Comparison of ENCODE assay signal across 1 cellular context in the genomic region with DNA sequence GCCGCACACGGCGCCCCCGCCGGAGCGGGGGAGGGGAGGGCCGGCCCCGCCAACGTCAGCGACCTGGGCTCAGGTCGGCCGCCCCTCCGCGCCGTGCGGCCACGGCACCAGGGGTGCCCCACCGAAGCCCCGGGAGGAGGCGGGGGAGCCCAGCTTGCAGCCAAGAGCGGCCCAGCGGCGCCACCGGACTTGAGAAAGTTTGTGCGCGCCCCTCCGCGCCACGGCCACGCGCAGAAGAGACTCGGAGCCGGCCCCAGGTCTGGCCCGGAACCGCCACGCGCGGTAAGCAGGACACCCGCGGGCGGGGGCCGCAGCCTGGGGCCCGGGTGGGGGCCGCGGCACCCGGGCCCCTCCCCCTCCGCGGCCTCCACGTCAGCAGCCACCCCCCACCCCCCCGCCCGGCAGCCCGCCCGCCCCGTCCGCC.
A peak's percentile ranks its signal among the peaks of the same experiment; 100 is the strongest.
TF ChIP-seq lines count a peak whose summit lies in the region.

No MANE protein-coding gene starts in this region.

TF ChIP-seq in HepG2, 621 proteins besides CTCF, POLR2A, EP300 and RAD21 (continues in another document):
- TF ChIP-seq ZNF17 (CRISPR knock-in tag; IDR thresholded peaks at IDR 0.05): no peak
- peak; percentile 39; the same call in 1 of the 2 replicates for TF ChIP-seq ZNF773 (CRISPR knock-in tag; IDR thresholded peaks at IDR 0.05; ENCODE audit: borderline replicate concordance)
- TF ChIP-seq ZNF256 (CRISPR knock-in tag; conservative IDR thresholded peaks at IDR 0.05): no peak
- TF ChIP-seq SRY (CRISPR knock-in tag; IDR thresholded peaks at IDR 0.05): peak; percentile 86; the same call in 1 of the 2 replicates
- no peak for TF ChIP-seq ZNF44 (CRISPR knock-in tag; IDR thresholded peaks at IDR 0.05)
- peak; percentile 56; the same call in 1 of the 2 replicates for TF ChIP-seq KAT7 (CRISPR knock-in tag; IDR thresholded peaks at IDR 0.05; ENCODE audit: borderline replicate concordance)
- TF ChIP-seq SOX13 (IDR thresholded peaks at IDR 0.05): no peak
- no peak for TF ChIP-seq SOX13 (CRISPR knock-in tag; conservative IDR thresholded peaks at IDR 0.05 in 1 of 2, IDR thresholded peaks at IDR 0.05 in 1 of 2)
- no peak for TF ChIP-seq CAMTA2 (CRISPR knock-in tag; IDR thresholded peaks at IDR 0.05; ENCODE audit: borderline replicate concordance)
- no peak for TF ChIP-seq KAT8 (CRISPR knock-in tag; IDR thresholded peaks at IDR 0.05)
- no peak for TF ChIP-seq ZNF839 (CRISPR knock-in tag; IDR thresholded peaks at IDR 0.05; ENCODE audit: borderline replicate concordance)
- TF ChIP-seq SATB2 (CRISPR knock-in tag; IDR thresholded peaks at IDR 0.05): no peak
- TF ChIP-seq, protein P1, sequence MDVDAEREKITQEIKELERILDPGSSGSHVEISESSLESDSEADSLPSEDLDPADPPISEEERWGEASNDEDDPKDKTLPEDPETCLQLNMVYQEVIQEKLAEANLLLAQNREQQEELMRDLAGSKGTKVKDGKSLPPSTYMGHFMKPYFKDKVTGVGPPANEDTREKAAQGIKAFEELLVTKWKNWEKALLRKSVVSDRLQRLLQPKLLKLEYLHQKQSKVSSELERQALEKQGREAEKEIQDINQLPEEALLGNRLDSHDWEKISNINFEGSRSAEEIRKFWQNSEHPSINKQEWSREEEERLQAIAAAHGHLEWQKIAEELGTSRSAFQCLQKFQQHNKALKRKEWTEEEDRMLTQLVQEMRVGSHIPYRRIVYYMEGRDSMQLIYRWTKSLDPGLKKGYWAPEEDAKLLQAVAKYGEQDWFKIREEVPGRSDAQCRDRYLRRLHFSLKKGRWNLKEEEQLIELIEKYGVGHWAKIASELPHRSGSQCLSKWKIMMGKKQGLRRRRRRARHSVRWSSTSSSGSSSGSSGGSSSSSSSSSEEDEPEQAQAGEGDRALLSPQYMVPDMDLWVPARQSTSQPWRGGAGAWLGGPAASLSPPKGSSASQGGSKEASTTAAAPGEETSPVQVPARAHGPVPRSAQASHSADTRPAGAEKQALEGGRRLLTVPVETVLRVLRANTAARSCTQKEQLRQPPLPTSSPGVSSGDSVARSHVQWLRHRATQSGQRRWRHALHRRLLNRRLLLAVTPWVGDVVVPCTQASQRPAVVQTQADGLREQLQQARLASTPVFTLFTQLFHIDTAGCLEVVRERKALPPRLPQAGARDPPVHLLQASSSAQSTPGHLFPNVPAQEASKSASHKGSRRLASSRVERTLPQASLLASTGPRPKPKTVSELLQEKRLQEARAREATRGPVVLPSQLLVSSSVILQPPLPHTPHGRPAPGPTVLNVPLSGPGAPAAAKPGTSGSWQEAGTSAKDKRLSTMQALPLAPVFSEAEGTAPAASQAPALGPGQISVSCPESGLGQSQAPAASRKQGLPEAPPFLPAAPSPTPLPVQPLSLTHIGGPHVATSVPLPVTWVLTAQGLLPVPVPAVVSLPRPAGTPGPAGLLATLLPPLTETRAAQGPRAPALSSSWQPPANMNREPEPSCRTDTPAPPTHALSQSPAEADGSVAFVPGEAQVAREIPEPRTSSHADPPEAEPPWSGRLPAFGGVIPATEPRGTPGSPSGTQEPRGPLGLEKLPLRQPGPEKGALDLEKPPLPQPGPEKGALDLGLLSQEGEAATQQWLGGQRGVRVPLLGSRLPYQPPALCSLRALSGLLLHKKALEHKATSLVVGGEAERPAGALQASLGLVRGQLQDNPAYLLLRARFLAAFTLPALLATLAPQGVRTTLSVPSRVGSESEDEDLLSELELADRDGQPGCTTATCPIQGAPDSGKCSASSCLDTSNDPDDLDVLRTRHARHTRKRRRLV (CRISPR knock-in tag; IDR thresholded peaks at IDR 0.05): no peak
- peak; percentile 49 for TF ChIP-seq PHF8 (CRISPR knock-in tag; IDR thresholded peaks at IDR 0.05)
- TF ChIP-seq, protein P2, sequence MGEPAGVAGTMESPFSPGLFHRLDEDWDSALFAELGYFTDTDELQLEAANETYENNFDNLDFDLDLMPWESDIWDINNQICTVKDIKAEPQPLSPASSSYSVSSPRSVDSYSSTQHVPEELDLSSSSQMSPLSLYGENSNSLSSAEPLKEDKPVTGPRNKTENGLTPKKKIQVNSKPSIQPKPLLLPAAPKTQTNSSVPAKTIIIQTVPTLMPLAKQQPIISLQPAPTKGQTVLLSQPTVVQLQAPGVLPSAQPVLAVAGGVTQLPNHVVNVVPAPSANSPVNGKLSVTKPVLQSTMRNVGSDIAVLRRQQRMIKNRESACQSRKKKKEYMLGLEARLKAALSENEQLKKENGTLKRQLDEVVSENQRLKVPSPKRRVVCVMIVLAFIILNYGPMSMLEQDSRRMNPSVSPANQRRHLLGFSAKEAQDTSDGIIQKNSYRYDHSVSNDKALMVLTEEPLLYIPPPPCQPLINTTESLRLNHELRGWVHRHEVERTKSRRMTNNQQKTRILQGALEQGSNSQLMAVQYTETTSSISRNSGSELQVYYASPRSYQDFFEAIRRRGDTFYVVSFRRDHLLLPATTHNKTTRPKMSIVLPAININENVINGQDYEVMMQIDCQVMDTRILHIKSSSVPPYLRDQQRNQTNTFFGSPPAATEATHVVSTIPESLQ (CRISPR knock-in tag; conservative IDR thresholded peaks at IDR 0.05): no peak
- peak; percentile 61 for TF ChIP-seq ZFY (CRISPR knock-in tag; IDR thresholded peaks at IDR 0.05)
- TF ChIP-seq ZNF605 (CRISPR knock-in tag; IDR thresholded peaks at IDR 0.05): no peak; the same call in 1 of the 2 replicates
- TF ChIP-seq, protein P3, sequence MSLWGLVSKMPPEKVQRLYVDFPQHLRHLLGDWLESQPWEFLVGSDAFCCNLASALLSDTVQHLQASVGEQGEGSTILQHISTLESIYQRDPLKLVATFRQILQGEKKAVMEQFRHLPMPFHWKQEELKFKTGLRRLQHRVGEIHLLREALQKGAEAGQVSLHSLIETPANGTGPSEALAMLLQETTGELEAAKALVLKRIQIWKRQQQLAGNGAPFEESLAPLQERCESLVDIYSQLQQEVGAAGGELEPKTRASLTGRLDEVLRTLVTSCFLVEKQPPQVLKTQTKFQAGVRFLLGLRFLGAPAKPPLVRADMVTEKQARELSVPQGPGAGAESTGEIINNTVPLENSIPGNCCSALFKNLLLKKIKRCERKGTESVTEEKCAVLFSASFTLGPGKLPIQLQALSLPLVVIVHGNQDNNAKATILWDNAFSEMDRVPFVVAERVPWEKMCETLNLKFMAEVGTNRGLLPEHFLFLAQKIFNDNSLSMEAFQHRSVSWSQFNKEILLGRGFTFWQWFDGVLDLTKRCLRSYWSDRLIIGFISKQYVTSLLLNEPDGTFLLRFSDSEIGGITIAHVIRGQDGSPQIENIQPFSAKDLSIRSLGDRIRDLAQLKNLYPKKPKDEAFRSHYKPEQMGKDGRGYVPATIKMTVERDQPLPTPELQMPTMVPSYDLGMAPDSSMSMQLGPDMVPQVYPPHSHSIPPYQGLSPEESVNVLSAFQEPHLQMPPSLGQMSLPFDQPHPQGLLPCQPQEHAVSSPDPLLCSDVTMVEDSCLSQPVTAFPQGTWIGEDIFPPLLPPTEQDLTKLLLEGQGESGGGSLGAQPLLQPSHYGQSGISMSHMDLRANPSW (CRISPR knock-in tag; IDR thresholded peaks at IDR 0.05; ENCODE audit: borderline replicate concordance): no peak
- no peak for TF ChIP-seq HIVEP1 (CRISPR knock-in tag; IDR thresholded peaks at IDR 0.05)
- TF ChIP-seq RFX5 (IDR thresholded peaks at IDR 0.05; ENCODE audit: low read depth, low read length): no peak
- TF ChIP-seq ZNF251 (CRISPR knock-in tag; IDR thresholded peaks at IDR 0.05): no peak
- TF ChIP-seq ZNF441 (CRISPR knock-in tag; IDR thresholded peaks at IDR 0.05; ENCODE audit: borderline replicate concordance): 0 out of 2 replicates have a peak, but pooled peaks have one; percentile 2
- no peak for TF ChIP-seq ZNF253 (CRISPR knock-in tag; IDR thresholded peaks at IDR 0.05; ENCODE audit: borderline replicate concordance)
- no peak for TF ChIP-seq ZC3H4 (CRISPR knock-in tag; IDR thresholded peaks at IDR 0.05; ENCODE audit: borderline replicate concordance)
- no peak for TF ChIP-seq NCOA2 (CRISPR knock-in tag; IDR thresholded peaks at IDR 0.05)
- no peak for TF ChIP-seq MBNL3 (CRISPR knock-in tag; conservative IDR thresholded peaks at IDR 0.05)
- TF ChIP-seq, protein P4, sequence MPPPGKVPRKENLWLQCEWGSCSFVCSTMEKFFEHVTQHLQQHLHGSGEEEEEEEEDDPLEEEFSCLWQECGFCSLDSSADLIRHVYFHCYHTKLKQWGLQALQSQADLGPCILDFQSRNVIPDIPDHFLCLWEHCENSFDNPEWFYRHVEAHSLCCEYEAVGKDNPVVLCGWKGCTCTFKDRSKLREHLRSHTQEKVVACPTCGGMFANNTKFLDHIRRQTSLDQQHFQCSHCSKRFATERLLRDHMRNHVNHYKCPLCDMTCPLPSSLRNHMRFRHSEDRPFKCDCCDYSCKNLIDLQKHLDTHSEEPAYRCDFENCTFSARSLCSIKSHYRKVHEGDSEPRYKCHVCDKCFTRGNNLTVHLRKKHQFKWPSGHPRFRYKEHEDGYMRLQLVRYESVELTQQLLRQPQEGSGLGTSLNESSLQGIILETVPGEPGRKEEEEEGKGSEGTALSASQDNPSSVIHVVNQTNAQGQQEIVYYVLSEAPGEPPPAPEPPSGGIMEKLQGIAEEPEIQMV (CRISPR knock-in tag; IDR thresholded peaks at IDR 0.05; ENCODE audit: low read depth): no peak
- no peak for TF ChIP-seq ZNF709 (CRISPR knock-in tag; IDR thresholded peaks at IDR 0.05)
- no peak for TF ChIP-seq ZFX (CRISPR knock-in tag; IDR thresholded peaks at IDR 0.05; ENCODE audit: low read depth)
- TF ChIP-seq AKAP8 (CRISPR knock-in tag; IDR thresholded peaks at IDR 0.05): peak; percentile 64; the same call in 1 of the 2 replicates
- no peak for TF ChIP-seq MAFG (CRISPR knock-in tag; IDR thresholded peaks at IDR 0.05)
- no peak; the same call in 1 of the 2 replicates for TF ChIP-seq MAZ (IDR thresholded peaks at IDR 0.05; ENCODE audit: borderline replicate concordance, low read depth, low read length)
- peak; percentile 53 for TF ChIP-seq MAZ (CRISPR knock-in tag; IDR thresholded peaks at IDR 0.05; ENCODE audit: low read depth)
- TF ChIP-seq HNRNPK (IDR thresholded peaks at IDR 0.05; ENCODE audit: low read depth, low read length, poor library complexity, severe bottlenecking): peak; percentile 71
- TF ChIP-seq, protein P5, sequence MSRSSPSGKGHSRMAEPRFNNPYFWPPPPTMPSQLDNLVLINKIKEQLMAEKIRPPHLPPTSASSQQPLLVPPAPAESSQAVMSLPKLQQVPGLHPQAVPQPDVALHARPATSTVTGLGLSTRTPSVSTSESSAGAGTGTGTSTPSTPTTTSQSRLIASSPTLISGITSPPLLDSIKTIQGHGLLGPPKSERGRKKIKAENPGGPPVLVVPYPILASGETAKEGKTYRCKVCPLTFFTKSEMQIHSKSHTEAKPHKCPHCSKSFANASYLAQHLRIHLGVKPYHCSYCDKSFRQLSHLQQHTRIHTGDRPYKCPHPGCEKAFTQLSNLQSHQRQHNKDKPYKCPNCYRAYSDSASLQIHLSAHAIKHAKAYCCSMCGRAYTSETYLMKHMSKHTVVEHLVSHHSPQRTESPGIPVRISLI (CRISPR knock-in tag; IDR thresholded peaks at IDR 0.05; ENCODE audit: borderline replicate concordance): no peak
- no peak for TF ChIP-seq CENPX (CRISPR knock-in tag; IDR thresholded peaks at IDR 0.05)
- 0 out of 2 replicates have a peak, but pooled peaks have one; percentile 69 for TF ChIP-seq ZNF674 (CRISPR knock-in tag; IDR thresholded peaks at IDR 0.05; ENCODE audit: low read depth)
- TF ChIP-seq, protein P6, sequence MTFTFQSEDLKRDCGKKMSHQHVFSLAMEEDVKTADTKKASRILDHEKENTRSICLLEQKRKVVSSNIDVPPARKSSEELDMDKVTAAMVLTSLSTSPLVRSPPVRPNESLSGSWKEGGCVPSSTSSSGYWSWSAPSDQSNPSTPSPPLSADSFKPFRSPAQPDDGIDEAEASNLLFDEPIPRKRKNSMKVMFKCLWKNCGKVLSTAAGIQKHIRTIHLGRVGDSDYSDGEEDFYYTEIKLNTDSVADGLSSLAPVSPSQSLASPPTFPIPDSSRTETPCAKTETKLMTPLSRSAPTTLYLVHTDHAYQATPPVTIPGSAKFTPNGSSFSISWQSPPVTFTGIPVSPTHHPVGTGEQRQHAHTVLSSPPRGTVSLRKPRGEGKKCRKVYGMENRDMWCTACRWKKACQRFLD (CRISPR knock-in tag; IDR thresholded peaks at IDR 0.05; ENCODE audit: borderline replicate concordance): no peak
- no peak for TF ChIP-seq ZZZ3 (CRISPR knock-in tag; IDR thresholded peaks at IDR 0.05; ENCODE audit: borderline replicate concordance)
- TF ChIP-seq, protein P7, sequence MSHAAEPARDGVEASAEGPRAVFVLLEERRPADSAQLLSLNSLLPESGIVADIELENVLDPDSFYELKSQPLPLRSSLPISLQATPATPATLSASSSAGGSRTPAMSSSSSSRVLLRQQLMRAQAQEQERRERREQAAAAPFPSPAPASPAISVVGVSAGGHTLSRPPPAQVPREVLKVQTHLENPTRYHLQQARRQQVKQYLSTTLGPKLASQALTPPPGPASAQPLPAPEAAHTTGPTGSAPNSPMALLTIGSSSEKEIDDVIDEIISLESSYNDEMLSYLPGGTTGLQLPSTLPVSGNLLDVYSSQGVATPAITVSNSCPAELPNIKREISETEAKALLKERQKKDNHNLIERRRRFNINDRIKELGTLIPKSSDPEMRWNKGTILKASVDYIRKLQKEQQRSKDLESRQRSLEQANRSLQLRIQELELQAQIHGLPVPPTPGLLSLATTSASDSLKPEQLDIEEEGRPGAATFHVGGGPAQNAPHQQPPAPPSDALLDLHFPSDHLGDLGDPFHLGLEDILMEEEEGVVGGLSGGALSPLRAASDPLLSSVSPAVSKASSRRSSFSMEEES (CRISPR knock-in tag; IDR thresholded peaks at IDR 0.05): no peak
- no peak for TF ChIP-seq MXD4 (CRISPR knock-in tag; IDR thresholded peaks at IDR 0.05)
- TF ChIP-seq, protein P8, sequence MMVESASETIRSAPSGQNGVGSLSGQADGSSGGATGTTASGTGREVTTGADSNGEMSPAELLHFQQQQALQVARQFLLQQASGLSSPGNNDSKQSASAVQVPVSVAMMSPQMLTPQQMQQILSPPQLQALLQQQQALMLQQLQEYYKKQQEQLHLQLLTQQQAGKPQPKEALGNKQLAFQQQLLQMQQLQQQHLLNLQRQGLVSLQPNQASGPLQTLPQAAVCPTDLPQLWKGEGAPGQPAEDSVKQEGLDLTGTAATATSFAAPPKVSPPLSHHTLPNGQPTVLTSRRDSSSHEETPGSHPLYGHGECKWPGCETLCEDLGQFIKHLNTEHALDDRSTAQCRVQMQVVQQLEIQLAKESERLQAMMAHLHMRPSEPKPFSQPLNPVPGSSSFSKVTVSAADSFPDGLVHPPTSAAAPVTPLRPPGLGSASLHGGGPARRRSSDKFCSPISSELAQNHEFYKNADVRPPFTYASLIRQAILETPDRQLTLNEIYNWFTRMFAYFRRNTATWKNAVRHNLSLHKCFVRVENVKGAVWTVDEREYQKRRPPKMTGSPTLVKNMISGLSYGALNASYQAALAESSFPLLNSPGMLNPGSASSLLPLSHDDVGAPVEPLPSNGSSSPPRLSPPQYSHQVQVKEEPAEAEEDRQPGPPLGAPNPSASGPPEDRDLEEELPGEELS (CRISPR knock-in tag; IDR thresholded peaks at IDR 0.05): no peak
- TF ChIP-seq, protein P9, sequence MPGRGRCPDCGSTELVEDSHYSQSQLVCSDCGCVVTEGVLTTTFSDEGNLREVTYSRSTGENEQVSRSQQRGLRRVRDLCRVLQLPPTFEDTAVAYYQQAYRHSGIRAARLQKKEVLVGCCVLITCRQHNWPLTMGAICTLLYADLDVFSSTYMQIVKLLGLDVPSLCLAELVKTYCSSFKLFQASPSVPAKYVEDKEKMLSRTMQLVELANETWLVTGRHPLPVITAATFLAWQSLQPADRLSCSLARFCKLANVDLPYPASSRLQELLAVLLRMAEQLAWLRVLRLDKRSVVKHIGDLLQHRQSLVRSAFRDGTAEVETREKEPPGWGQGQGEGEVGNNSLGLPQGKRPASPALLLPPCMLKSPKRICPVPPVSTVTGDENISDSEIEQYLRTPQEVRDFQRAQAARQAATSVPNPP (CRISPR knock-in tag; IDR thresholded peaks at IDR 0.05): no peak
- peak; percentile 86 for TF ChIP-seq ZMAT3 (CRISPR knock-in tag; conservative IDR thresholded peaks at IDR 0.05)
- no peak for TF ChIP-seq STAT5B (CRISPR knock-in tag; IDR thresholded peaks at IDR 0.05)
